1 cellular context compared by ENCODE assay signal in the genomic region with DNA sequence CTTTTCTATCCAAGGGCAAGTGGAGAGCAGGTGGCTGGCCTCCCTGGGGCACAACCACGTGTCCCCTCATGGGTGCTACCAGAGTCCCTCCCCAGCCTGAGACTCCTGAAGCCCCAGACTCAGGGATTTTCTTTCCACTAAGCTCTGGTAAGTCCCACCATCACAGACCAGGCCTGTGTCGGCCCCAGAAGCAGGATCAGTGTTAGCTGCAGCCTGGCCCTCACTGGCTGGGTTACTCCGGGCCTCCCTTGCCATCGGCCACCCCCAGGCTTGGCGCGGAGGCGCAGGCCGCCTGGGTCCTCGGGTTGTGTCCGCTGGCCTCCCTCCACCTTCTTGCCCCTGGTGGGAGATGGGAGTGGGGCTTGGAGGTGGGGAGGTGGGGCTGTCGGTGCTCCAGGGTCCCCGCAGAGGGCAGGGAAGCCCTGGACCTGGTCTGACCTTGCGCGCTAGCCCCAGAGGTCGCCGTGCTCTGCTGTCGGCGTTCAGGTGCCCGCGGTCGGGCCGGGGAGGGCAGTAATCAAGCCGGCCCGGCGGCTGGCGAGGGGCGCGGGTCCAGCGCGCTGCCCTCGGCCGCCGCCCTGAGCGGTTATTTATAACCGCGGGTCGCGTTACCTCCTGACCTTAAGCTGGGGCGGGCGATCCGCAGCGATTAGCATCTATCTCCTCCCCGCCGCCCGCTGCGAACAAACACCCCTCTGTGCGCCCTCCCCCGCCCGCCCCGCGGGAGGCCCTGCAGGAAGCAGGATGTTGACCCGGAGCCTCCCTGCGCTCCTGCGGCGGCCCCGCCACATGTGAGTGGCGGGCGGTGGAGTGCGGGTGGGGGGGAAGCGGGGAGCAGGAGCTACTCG.
TF ChIP-seq lines count a peak whose summit lies in the region.

No MANE protein-coding gene starts in this region.

TF ChIP-seq in HepG2, 621 proteins besides CTCF, POLR2A, EP300 and RAD21 (continued from another document and continues in another):
- TF ChIP-seq, protein P1, sequence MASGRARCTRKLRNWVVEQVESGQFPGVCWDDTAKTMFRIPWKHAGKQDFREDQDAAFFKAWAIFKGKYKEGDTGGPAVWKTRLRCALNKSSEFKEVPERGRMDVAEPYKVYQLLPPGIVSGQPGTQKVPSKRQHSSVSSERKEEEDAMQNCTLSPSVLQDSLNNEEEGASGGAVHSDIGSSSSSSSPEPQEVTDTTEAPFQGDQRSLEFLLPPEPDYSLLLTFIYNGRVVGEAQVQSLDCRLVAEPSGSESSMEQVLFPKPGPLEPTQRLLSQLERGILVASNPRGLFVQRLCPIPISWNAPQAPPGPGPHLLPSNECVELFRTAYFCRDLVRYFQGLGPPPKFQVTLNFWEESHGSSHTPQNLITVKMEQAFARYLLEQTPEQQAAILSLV (CRISPR knock-in tag; IDR thresholded peaks at IDR 0.05; ENCODE audit: borderline replicate concordance): peak; percentile 64
- peak; percentile 77; the same call in 1 of the 2 replicates for TF ChIP-seq JUN (CRISPR knock-in tag; IDR thresholded peaks at IDR 0.05)
- TF ChIP-seq, protein P2, sequence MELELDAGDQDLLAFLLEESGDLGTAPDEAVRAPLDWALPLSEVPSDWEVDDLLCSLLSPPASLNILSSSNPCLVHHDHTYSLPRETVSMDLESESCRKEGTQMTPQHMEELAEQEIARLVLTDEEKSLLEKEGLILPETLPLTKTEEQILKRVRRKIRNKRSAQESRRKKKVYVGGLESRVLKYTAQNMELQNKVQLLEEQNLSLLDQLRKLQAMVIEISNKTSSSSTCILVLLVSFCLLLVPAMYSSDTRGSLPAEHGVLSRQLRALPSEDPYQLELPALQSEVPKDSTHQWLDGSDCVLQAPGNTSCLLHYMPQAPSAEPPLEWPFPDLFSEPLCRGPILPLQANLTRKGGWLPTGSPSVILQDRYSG (CRISPR knock-in tag; IDR thresholded peaks at IDR 0.05): peak; percentile 49; the same call in 1 of the 2 replicates
- peak; percentile 94; the same call in 1 of the 2 replicates for TF ChIP-seq SP140L (CRISPR knock-in tag; IDR thresholded peaks at IDR 0.05; ENCODE audit: borderline replicate concordance)
- no peak; the same call in 1 of the 2 replicates for TF ChIP-seq ZNF234 (CRISPR knock-in tag; conservative IDR thresholded peaks at IDR 0.05)
- 0 out of 2 replicates have a peak, but pooled peaks have one; percentile 53 for TF ChIP-seq ZNF678 (CRISPR knock-in tag; IDR thresholded peaks at IDR 0.05)
- peak; percentile 11; the same call in 1 of the 2 replicates for TF ChIP-seq ZNF550 (CRISPR knock-in tag; IDR thresholded peaks at IDR 0.05; ENCODE audit: borderline replicate concordance)
- no peak for TF ChIP-seq CERS6 (CRISPR knock-in tag; IDR thresholded peaks at IDR 0.05)
- TF ChIP-seq, protein P3, sequence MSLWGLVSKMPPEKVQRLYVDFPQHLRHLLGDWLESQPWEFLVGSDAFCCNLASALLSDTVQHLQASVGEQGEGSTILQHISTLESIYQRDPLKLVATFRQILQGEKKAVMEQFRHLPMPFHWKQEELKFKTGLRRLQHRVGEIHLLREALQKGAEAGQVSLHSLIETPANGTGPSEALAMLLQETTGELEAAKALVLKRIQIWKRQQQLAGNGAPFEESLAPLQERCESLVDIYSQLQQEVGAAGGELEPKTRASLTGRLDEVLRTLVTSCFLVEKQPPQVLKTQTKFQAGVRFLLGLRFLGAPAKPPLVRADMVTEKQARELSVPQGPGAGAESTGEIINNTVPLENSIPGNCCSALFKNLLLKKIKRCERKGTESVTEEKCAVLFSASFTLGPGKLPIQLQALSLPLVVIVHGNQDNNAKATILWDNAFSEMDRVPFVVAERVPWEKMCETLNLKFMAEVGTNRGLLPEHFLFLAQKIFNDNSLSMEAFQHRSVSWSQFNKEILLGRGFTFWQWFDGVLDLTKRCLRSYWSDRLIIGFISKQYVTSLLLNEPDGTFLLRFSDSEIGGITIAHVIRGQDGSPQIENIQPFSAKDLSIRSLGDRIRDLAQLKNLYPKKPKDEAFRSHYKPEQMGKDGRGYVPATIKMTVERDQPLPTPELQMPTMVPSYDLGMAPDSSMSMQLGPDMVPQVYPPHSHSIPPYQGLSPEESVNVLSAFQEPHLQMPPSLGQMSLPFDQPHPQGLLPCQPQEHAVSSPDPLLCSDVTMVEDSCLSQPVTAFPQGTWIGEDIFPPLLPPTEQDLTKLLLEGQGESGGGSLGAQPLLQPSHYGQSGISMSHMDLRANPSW (CRISPR knock-in tag; IDR thresholded peaks at IDR 0.05; ENCODE audit: borderline replicate concordance): peak; percentile 98; the same call in 1 of the 2 replicates
- peak; percentile 100 for TF ChIP-seq ZNF746 (CRISPR knock-in tag; IDR thresholded peaks at IDR 0.05)
- no peak for TF ChIP-seq ELK4 (CRISPR knock-in tag; IDR thresholded peaks at IDR 0.05; ENCODE audit: borderline replicate concordance)
- peak; percentile 97 for TF ChIP-seq ZNF142 (CRISPR knock-in tag; IDR thresholded peaks at IDR 0.05)
- peak; percentile 91 for TF ChIP-seq KDM2A (CRISPR knock-in tag; IDR thresholded peaks at IDR 0.05; ENCODE audit: borderline replicate concordance, low read depth)
- TF ChIP-seq ZNF460 (CRISPR knock-in tag; IDR thresholded peaks at IDR 0.05; ENCODE audit: borderline replicate concordance): peak; percentile 78; the same call in 1 of the 2 replicates
- TF ChIP-seq SOX6 (IDR thresholded peaks at IDR 0.05): no peak
- peak; percentile 93 for TF ChIP-seq SOX6 (CRISPR knock-in tag; IDR thresholded peaks at IDR 0.05)
- TF ChIP-seq, protein P4, sequence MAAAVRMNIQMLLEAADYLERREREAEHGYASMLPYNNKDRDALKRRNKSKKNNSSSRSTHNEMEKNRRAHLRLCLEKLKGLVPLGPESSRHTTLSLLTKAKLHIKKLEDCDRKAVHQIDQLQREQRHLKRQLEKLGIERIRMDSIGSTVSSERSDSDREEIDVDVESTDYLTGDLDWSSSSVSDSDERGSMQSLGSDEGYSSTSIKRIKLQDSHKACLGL (CRISPR knock-in tag; IDR thresholded peaks at IDR 0.05): peak; percentile 40; the same call in 1 of the 2 replicates
- peak; percentile 92 for TF ChIP-seq PHF21A (CRISPR knock-in tag; IDR thresholded peaks at IDR 0.05)
- TF ChIP-seq NR1H2 (CRISPR knock-in tag; IDR thresholded peaks at IDR 0.05; ENCODE audit: borderline replicate concordance, low read depth): peak; percentile 50; the same call in 1 of the 2 replicates
- TF ChIP-seq GMEB1 (CRISPR knock-in tag; IDR thresholded peaks at IDR 0.05; ENCODE audit: borderline replicate concordance): peak; percentile 83; the same call in 1 of the 2 replicates
- no peak for TF ChIP-seq FOXA1 (IDR thresholded peaks at IDR 0.05)
- TF ChIP-seq FOXA1 (CRISPR knock-in tag; IDR thresholded peaks at IDR 0.05): peak; percentile 97
- TF ChIP-seq GATAD2A (CRISPR knock-in tag; IDR thresholded peaks at IDR 0.05): peak; percentile 64; the same call in 1 of the 2 replicates
- TF ChIP-seq RNF2 (conservative IDR thresholded peaks at IDR 0.05; ENCODE audit: low read depth): no peak
- TF ChIP-seq ZNF782 (CRISPR knock-in tag; IDR thresholded peaks at IDR 0.05; ENCODE audit: borderline replicate concordance): peak; percentile 55; the same call in 1 of the 2 replicates
- TF ChIP-seq SMAD1 (CRISPR knock-in tag; IDR thresholded peaks at IDR 0.05; ENCODE audit: borderline replicate concordance, low read depth): no peak; the same call in 1 of the 2 replicates
- TF ChIP-seq ZNF24 (IDR thresholded peaks at IDR 0.05): no peak
- TF ChIP-seq ZNF629 (CRISPR knock-in tag; conservative IDR thresholded peaks at IDR 0.05): peak; percentile 42
- TF ChIP-seq YY1 (IDR thresholded peaks at IDR 0.05; ENCODE audit: insufficient read depth, insufficient replicate concordance, low read depth, low read length): peak; percentile 80
- TF ChIP-seq NR0B2 (CRISPR knock-in tag; IDR thresholded peaks at IDR 0.05): peak; percentile 72; the same call in 1 of the 2 replicates
- TF ChIP-seq, protein P5, sequence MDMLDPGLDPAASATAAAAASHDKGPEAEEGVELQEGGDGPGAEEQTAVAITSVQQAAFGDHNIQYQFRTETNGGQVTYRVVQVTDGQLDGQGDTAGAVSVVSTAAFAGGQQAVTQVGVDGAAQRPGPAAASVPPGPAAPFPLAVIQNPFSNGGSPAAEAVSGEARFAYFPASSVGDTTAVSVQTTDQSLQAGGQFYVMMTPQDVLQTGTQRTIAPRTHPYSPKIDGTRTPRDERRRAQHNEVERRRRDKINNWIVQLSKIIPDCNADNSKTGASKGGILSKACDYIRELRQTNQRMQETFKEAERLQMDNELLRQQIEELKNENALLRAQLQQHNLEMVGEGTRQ (IDR thresholded peaks at IDR 0.05; ENCODE audit: low read depth, low read length): no peak
- TF ChIP-seq, protein P5 (CRISPR knock-in tag; IDR thresholded peaks at IDR 0.05; ENCODE audit: borderline replicate concordance): peak; percentile 55; the same call in 1 of the 2 replicates
- TF ChIP-seq MEIS2 (CRISPR knock-in tag; IDR thresholded peaks at IDR 0.05): peak; percentile 94
- TF ChIP-seq ZIK1 (CRISPR knock-in tag; IDR thresholded peaks at IDR 0.05; ENCODE audit: borderline replicate concordance, low read depth): peak; percentile 92
- peak; percentile 94; the same call in 1 of the 2 replicates for TF ChIP-seq ZNF850 (CRISPR knock-in tag; conservative IDR thresholded peaks at IDR 0.05)
- peak; percentile 99 for TF ChIP-seq ZNF451 (CRISPR knock-in tag; IDR thresholded peaks at IDR 0.05)
